In genomic region chrX:121161501-121161933, GRCh38 we compare ENCODE assay signal across 8 cellular contexts.
DNase-seq lines count a peak whose midpoint lies in the region; ATAC-seq, FAIRE-seq and TF ChIP-seq lines count a peak whose summit lies in the region.
"Had no signal": no experiment of that assay in that cellular context is flagged by ENCODE, and none has a peak within 500 bp of the region (broad histone marks: within the 10 kb centered on the region; RNA-seq: fewer than 3 reads in every experiment).

No MANE protein-coding gene starts in this region.

- H3K36me3 ChIP-seq in neuronal stem cell (replicated peaks in 1 of 2; ENCODE audit: control insufficient read depth in 2 of 2, insufficient read depth in 2 of 2, low read length in 2 of 2) (no peaks in the 10 kb centered on the region), small intestine (ENCODE audit: control insufficient read depth in 2 of 2, insufficient read depth in 2 of 2, low read length in 2 of 2) (no peaks in the 10 kb centered on the region)

- peak overlapping the region; percentile 50 for H2AFZ ChIP-seq in neuronal stem cell (ENCODE audit: low read length)

- H3K4me2 ChIP-seq in neuronal stem cell (ENCODE audit: insufficient read depth, low read length, poor library complexity, severe bottlenecking), result no peak overlapping the region

- H3K27me3 ChIP-seq in neuronal stem cell (ENCODE audit: control insufficient read depth in 3 of 3, insufficient read depth in 3 of 3, low read depth in 1 of 3, low read length in 3 of 3) (no peaks in the 10 kb centered on the region), small intestine (ENCODE audit: control insufficient read depth in 2 of 2, insufficient read depth in 2 of 2, low read length in 2 of 2) (no peaks in the 10 kb centered on the region)

- peaks cover 3 to 5% of the 10 kb centered on the region in 2 donors for H3K4me1 ChIP-seq in neuronal stem cell (ENCODE audit: control insufficient read depth in 2 of 2, insufficient read depth in 1 of 2, low read depth in 1 of 2, low read length in 2 of 2)
- no peaks in the 10 kb centered on the region for H3K4me1 ChIP-seq in small intestine (ENCODE audit: control insufficient read depth in 2 of 2, insufficient read depth in 1 of 2, low read depth in 1 of 2, low read length in 1 of 2)

- no peak overlapping the region for H3K27ac ChIP-seq in neuronal stem cell (replicated peaks; ENCODE audit: low read length)
- no peak overlapping the region for H3K27ac ChIP-seq in small intestine (ENCODE audit: low read depth in 1 of 2, low read length in 1 of 2)

- no peak overlapping the region for H2BK12ac ChIP-seq in neuronal stem cell (ENCODE audit: low read length)

- DNase-seq in neuronal stem cell (ENCODE audit: low spot score) (no peak), small intestine (no peak), GF-D8 (lab: John Stamatoyannopoulos, UW) (no peak)
- DNase-seq: NCI-H526 treated with DMSO at 0.1 percent for 48 hours had no signal

- no peak overlapping the region for H2BK15ac ChIP-seq in neuronal stem cell (ENCODE audit: low read length)

- ATAC-seq in GM19023 (IDR thresholded peaks at IDR 0.05; ENCODE audit: unreplicated experiment), result peak; percentile 58
- peak; percentile 43 for ATAC-seq in GM21786 (IDR thresholded peaks at IDR 0.05; ENCODE audit: unreplicated experiment)
- peak; percentile 74 for ATAC-seq in HG03460 (IDR thresholded peaks at IDR 0.05; ENCODE audit: unreplicated experiment)
- ATAC-seq in SK-N-SH treated with all-trans-retinoic acid at 6 μM for 48 hours, result no peak

- H3K23ac ChIP-seq in neuronal stem cell (ENCODE audit: low read depth, low read length, poor library complexity), result no peak overlapping the region

- H4K8ac ChIP-seq in neuronal stem cell (ENCODE audit: low read depth, low read length), result no peak overlapping the region

- FAIRE-seq in small intestine (lab: Jason Lieb, UNC), result no peak

- H2BK120ac ChIP-seq in neuronal stem cell (ENCODE audit: low read depth, low read length), result no peak overlapping the region

- no peak overlapping the region for H3K9ac ChIP-seq in neuronal stem cell (ENCODE audit: low read depth, low read length, poor library complexity)

- H3K79me1 ChIP-seq in neuronal stem cell (ENCODE audit: low read depth, low read length), result no peaks in the 10 kb centered on the region

- no peak overlapping the region for H2BK5ac ChIP-seq in neuronal stem cell (ENCODE audit: low read length)

- H2AK5ac ChIP-seq in neuronal stem cell (ENCODE audit: low read depth, low read length), result no peak overlapping the region

- WGBS in neuronal stem cell (ENCODE audit: extremely low coverage in 2 of 2, insufficient read length in 2 of 2, insufficient replicate concordance in 1 of 2), 2 donors, result no CpG with 5 or more reads among the region's 4 CpGs
- 29 to 48% (median 40%) methylated on average over 4 of the region's 4 CpGs for WGBS in small intestine, 3 donors

- no peaks in the 10 kb centered on the region for H3K9me3 ChIP-seq in neuronal stem cell (replicated peaks in 1 of 2; ENCODE audit: control insufficient read depth in 2 of 2, insufficient read depth in 1 of 2, low read depth in 1 of 2, low read length in 2 of 2)
- no peaks in the 10 kb centered on the region for H3K9me3 ChIP-seq in small intestine (ENCODE audit: control insufficient read depth, low read depth)

- H3K4ac ChIP-seq in neuronal stem cell (ENCODE audit: low read length), result no peak overlapping the region

- H3K18ac ChIP-seq in neuronal stem cell (ENCODE audit: low read length), result no peak overlapping the region

- H4K91ac ChIP-seq in neuronal stem cell (ENCODE audit: low read depth, low read length, poor library complexity), result no peak overlapping the region

- H3K14ac ChIP-seq in neuronal stem cell (ENCODE audit: low read length), result no peak overlapping the region

- H3K4me3 ChIP-seq in neuronal stem cell (ENCODE audit: low read length in 2 of 2) (no peak overlapping the region), small intestine (ENCODE audit: low read depth in 1 of 2, low read length in 2 of 2) (no peak overlapping the region)

TF ChIP-seq in SK-N-SH treated with all-trans-retinoic acid at 6 μM for 48 hours, 23 proteins besides CTCF, POLR2A, EP300 and RAD21:
- TF ChIP-seq BACH2 (CRISPR knock-in tag; IDR thresholded peaks at IDR 0.05; ENCODE audit: borderline replicate concordance) (no peak), ARNTL (CRISPR knock-in tag; IDR thresholded peaks at IDR 0.05; ENCODE audit: borderline replicate concordance, low read depth) (no peak), ISL1 (CRISPR knock-in tag; IDR thresholded peaks at IDR 0.05) (no peak), PPARA (CRISPR knock-in tag; IDR thresholded peaks at IDR 0.05; ENCODE audit: borderline replicate concordance) (no peak), ZC3H10 (CRISPR knock-in tag; IDR thresholded peaks at IDR 0.05) (no peak), ESRRG (CRISPR knock-in tag; IDR thresholded peaks at IDR 0.05) (no peak), PATZ1 (CRISPR knock-in tag; IDR thresholded peaks at IDR 0.05; ENCODE audit: borderline replicate concordance) (no peak), ZFP3 (CRISPR knock-in tag; IDR thresholded peaks at IDR 0.05) (no peak), TCF4 (CRISPR knock-in tag; IDR thresholded peaks at IDR 0.05; ENCODE audit: borderline replicate concordance) (no peak), POU6F1 (CRISPR knock-in tag; IDR thresholded peaks at IDR 0.05; ENCODE audit: borderline replicate concordance, low read depth) (no peak), TOX (CRISPR knock-in tag; IDR thresholded peaks at IDR 0.05; ENCODE audit: borderline replicate concordance) (no peak), ZNF8 (CRISPR knock-in tag; IDR thresholded peaks at IDR 0.05) (no peak), SNAI2 (CRISPR knock-in tag; IDR thresholded peaks at IDR 0.05) (no peak), GLIS3 (CRISPR knock-in tag; IDR thresholded peaks at IDR 0.05) (no peak), ZFP30 (CRISPR knock-in tag; IDR thresholded peaks at IDR 0.05) (no peak), OSR1 (CRISPR knock-in tag; IDR thresholded peaks at IDR 0.05) (no peak), RARB (CRISPR knock-in tag; IDR thresholded peaks at IDR 0.05) (no peak), ZNF70 (CRISPR knock-in tag; IDR thresholded peaks at IDR 0.05) (no peak)
- TF ChIP-seq, protein P1, sequence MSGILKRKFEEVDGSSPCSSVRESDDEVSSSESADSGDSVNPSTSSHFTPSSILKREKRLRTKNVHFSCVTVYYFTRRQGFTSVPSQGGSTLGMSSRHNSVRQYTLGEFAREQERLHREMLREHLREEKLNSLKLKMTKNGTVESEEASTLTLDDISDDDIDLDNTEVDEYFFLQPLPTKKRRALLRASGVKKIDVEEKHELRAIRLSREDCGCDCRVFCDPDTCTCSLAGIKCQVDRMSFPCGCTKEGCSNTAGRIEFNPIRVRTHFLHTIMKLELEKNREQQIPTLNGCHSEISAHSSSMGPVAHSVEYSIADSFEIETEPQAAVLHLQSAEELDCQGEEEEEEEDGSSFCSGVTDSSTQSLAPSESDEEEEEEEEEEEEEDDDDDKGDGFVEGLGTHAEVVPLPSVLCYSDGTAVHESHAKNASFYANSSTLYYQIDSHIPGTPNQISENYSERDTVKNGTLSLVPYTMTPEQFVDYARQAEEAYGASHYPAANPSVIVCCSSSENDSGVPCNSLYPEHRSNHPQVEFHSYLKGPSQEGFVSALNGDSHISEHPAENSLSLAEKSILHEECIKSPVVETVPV (CRISPR knock-in tag; IDR thresholded peaks at IDR 0.05), result no peak
- TF ChIP-seq, protein P2, sequence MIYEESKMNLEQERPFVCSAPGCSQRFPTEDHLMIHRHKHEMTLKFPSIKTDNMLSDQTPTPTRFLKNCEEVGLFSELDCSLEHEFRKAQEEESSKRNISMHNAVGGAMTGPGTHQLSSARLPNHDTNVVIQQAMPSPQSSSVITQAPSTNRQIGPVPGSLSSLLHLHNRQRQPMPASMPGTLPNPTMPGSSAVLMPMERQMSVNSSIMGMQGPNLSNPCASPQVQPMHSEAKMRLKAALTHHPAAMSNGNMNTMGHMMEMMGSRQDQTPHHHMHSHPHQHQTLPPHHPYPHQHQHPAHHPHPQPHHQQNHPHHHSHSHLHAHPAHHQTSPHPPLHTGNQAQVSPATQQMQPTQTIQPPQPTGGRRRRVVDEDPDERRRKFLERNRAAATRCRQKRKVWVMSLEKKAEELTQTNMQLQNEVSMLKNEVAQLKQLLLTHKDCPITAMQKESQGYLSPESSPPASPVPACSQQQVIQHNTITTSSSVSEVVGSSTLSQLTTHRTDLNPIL (CRISPR knock-in tag; IDR thresholded peaks at IDR 0.05; ENCODE audit: low read depth), result no peak
TF ChIP-seq in SK-N-SH treated with all-trans-retinoic acid at 6 μM for 48 hours: peak in this region for 0.
